ENCODE assay signal across 10 cellular contexts in the genomic region with DNA sequence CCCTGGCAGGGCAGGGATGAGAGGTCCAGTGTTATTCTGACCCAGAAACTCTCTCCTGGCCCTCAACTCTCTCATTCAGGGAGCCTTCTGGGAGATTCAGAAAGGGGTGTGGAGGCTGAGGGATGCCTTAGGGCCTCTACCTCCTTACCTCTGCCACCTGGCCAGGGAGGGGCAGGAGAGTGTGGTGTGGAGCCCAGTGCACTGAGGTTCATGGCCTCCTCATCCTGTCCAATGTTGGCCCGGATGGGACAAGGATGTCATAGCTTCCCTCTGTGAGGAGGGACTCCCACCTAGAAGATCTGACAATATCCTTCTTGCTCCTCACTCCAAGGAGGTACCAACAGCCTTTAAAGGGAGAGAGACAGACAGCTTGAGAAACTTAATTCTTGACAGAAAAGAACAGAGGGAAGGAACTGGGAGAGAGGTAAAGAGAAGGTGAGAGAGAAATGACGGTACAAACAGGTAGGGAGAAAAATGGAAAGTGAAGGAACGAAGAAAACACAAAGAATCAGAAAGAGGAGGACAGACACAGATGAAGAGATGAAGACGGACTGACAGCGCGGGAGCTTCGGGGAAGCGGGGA. TPM values are rescaled to one million over a fixed set of nuclear protein-coding genes. Genes with fewer than 3 reads are reported as not detected.
DNase-seq lines count a peak whose midpoint lies in the region; ATAC-seq and TF ChIP-seq lines count a peak whose summit lies in the region.
"Had no signal": no experiment of that assay in that cellular context is flagged by ENCODE, and none has a peak within 500 bp of the region (broad histone marks: within the 10 kb centered on the region; RNA-seq: fewer than 3 reads in every experiment).

No MANE protein-coding gene starts in this region.

- DNase-seq in D341Med (ENCODE audit: low spot score) (peak; percentile 26), NCI-H69 (lab: John Stamatoyannopoulos, UW) (peak; percentile 32), ecto neural progenitor cell (ENCODE audit: low spot score) (no peak), NCI-H1092 treated with DMSO at 0.1 percent for 48 hours (lab: John Stamatoyannopoulos, UW) (no peak)
- DNase-seq: HCEC 1CT had no signal

- 28 to 35% methylated on average over 8 of the region's 8 CpGs for WGBS in esophagus, 2 donors

- H3K9me3 ChIP-seq in esophagus (ENCODE audit: control insufficient read depth in 2 of 2, insufficient read depth in 1 of 2, low read depth in 1 of 2, low read length in 1 of 2) (no peaks in the 10 kb centered on the region), parathyroid adenoma (ENCODE audit: control insufficient read depth, low read length) (no peaks in the 10 kb centered on the region)

- H3K27me3 ChIP-seq in esophagus (ENCODE audit: control insufficient read depth in 1 of 2, insufficient read depth in 2 of 2, low read length in 2 of 2) (no peaks in the 10 kb centered on the region), parathyroid adenoma (ENCODE audit: control insufficient read depth, insufficient read depth, low read length) (no peaks in the 10 kb centered on the region)

- H3K36me3 ChIP-seq in esophagus (ENCODE audit: control insufficient read depth in 2 of 2, insufficient read depth in 2 of 2, low read length in 1 of 2), result no peaks in the 10 kb centered on the region
- no peaks in the 10 kb centered on the region for H3K36me3 ChIP-seq in parathyroid adenoma (ENCODE audit: control insufficient read depth, insufficient read depth, low read length)

- TF ChIP-seq CTCF in parathyroid adenoma (IDR thresholded peaks at IDR 0.05), result no peak

- peak overlapping the region; percentile 78 for H2AFZ ChIP-seq in parathyroid adenoma

- peak overlapping the region; percentile 98 for H3K4me2 ChIP-seq in parathyroid adenoma (ENCODE audit: low read length)

- H3K4me1 ChIP-seq in esophagus (ENCODE audit: control insufficient read depth in 2 of 2, insufficient read depth in 2 of 2, low read length in 1 of 2) (peaks cover 0 to 2% of the 10 kb centered on the region in 2 donors), parathyroid adenoma (peaks cover 6% of the 10 kb centered on the region)

- ATAC-seq in GM21737 (IDR thresholded peaks at IDR 0.05; ENCODE audit: unreplicated experiment) (no peak), GM19328 (IDR thresholded peaks at IDR 0.05; ENCODE audit: unreplicated experiment) (no peak)

- no peak overlapping the region for H3K9ac ChIP-seq in parathyroid adenoma

- no peaks in the 10 kb centered on the region for H3K79me2 ChIP-seq in parathyroid adenoma

- H3K27ac ChIP-seq in esophagus (ENCODE audit: low read depth in 2 of 2, low read length in 1 of 2), result no peak overlapping the region
- peak overlapping the region; percentile 39 for H3K27ac ChIP-seq in parathyroid adenoma

- H3K4me3 ChIP-seq in esophagus (ENCODE audit: low read depth in 1 of 2, low read length in 2 of 2) (peak overlapping the region; percentile 3 to 41), parathyroid adenoma (ENCODE audit: low read depth, low read length) (peak overlapping the region; percentile 85)

RNA-seq across cellular contexts. Expression of a gene that starts 0.8 kb away (rescaled TPM):
- polyA plus RNA-seq in esophagus, result 1 to 10 TPM in 1 of 2 donors, under 1 TPM in 1; 0.71 to 1.4 TPM
- polyA plus RNA-seq: keratinocyte had no signal

Comparison
In these comparisons a context has a peak if more than half of its experiments do, and no peak if none do; other contexts are left out.
1. DNase-seq: peak in D341Med (single experiment) and NCI-H69 (single experiment); none in ecto neural progenitor cell (single experiment) and NCI-H1092 treated with DMSO at 0.1 percent for 48 hours (single experiment).